ENCODE assay signal across 1 cellular context in the genomic region with DNA sequence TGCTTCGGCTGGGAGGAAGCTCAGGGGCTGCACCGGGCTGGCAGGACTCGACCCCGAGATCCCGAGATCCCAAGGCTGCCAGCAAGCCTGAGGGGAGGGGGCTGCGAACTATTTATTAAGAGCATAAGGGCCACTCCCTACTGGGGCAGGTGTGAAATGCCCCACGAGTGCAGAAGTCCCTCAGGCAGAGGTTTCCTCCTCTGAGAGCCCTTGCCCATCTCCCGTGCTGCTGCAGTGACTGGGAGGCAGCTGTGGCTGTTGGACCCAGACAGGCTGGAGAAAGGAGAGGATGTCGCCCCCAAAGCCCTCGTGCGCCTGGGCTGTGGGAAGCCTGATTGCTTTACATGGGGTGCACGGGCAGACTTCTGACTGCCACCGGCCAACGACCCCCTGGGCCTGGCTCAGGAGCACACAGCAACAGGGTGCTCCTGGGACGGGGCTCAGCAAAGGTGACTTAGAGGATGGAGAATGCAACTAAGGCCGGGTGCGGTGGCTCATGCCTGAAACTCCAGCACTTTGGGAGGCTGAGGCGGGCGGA.
TF ChIP-seq lines count a peak whose summit lies in the region.

No MANE protein-coding gene starts in this region.

TF ChIP-seq in GM12878, 131 proteins besides CTCF, POLR2A, EP300 and RAD21:
- TF ChIP-seq BACH1 (IDR thresholded peaks at IDR 0.05; ENCODE audit: borderline replicate concordance), result 0 out of 2 replicates have a peak, but pooled peaks have one; percentile 0
- no peak for TF ChIP-seq TCF3 (IDR thresholded peaks at IDR 0.05; ENCODE audit: borderline replicate concordance, insufficient read depth, low read depth, low read length)
